In the genomic region with DNA sequence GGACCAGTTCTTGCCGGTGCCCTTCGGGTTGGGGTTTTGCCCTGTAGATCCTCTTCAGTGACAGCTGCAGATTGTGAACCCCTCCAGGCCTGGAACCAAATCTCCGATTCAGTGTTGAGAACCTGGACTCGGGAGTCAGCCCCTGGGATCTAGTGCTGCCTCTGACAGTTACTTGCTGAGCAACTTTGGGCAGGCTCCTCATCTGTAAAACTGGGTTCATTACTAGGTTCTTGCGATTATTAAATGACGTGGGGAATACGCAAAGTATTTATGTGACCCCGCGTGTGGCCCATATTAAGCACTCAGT, we compare ENCODE assay signal across 10 cellular contexts. TPM values are rescaled to one million over a fixed set of nuclear protein-coding genes. Genes with fewer than 3 reads are reported as not detected.
DNase-seq lines count a peak whose midpoint lies in the region; ATAC-seq, FAIRE-seq and TF ChIP-seq lines count a peak whose summit lies in the region.
"Had no signal": no experiment of that assay in that cellular context is flagged by ENCODE, and none has a peak within 500 bp of the region (broad histone marks: within the 10 kb centered on the region; RNA-seq: fewer than 3 reads in every experiment).

No MANE protein-coding gene starts in this region.

- POLR2A ChIA-PET in CD4-positive, alpha-beta T cell (lab: Charles Lee), result interaction anchor here (0.6 to 4.8 kb wide), 15 partner anchors 11 to 413 kb away, joined by 3 to 99 read pairs (median 7); no protein-coding TSS in a partner anchor
- POLR2A ChIA-PET in H1 (lab: Charles Lee; ENCODE audit: partially characterized antibody), result interaction anchor here (0.7 to 3.1 kb wide), 30 partner anchors 8 to 367 kb away, joined by 3 to 22 read pairs (median 4); no protein-coding TSS in a partner anchor

- H3K27ac ChIP-seq in CD4-positive, alpha-beta T cell (ENCODE audit: low read depth, low read length), result no peak overlapping the region
- H3K27ac ChIP-seq in H1 (ENCODE audit: low read depth, low read length), result peak overlapping the region; percentile 99
- H3K27ac ChIP-seq: brain microvascular endothelial cell had no signal

- H3K9me3 Mint-ChIP-seq in CD4-positive, alpha-beta T cell, result no peaks in the 10 kb centered on the region

- H3K4me3 ChIP-seq in H1 (ENCODE audit: extremely low read depth in 1 of 4, insufficient read depth in 2 of 4, low read depth in 3 of 4, low read length in 4 of 4) (no peak overlapping the region; a peak in 1 of 8 replicates), neuron (ENCODE audit: low read length) (no peak overlapping the region)

- WGBS in H1 (ENCODE audit: extremely low coverage in 1 of 2, insufficient coverage in 1 of 2, insufficient read length in 1 of 2, insufficient replicate concordance in 2 of 2, low coverage in 1 of 2, low lambda C conversion rate in 2 of 2, missing lambda C conversion rate in 1 of 2), 2 experiments, result 5% methylated on average over 9 of the region's 9 CpGs; no CpG with 5 or more reads in 1 of the 2 experiments

- no peak overlapping the region for H3K27ac Mint-ChIP-seq in CD4-positive, alpha-beta T cell

- H2BK20ac ChIP-seq in H1 (ENCODE audit: low read length), result no peak overlapping the region

- no peak overlapping the region for H3K4me3 Mint-ChIP-seq in CD4-positive, alpha-beta T cell

- H3K14ac ChIP-seq in H1 (ENCODE audit: insufficient read length), result no peak overlapping the region

- H3K27me3 ChIP-seq in CD4-positive, alpha-beta T cell (ENCODE audit: control insufficient read depth, insufficient read depth, low read length), result no peaks in the 10 kb centered on the region
- H3K27me3 ChIP-seq in H1 (replicated peaks in 1 of 4; ENCODE audit: control insufficient read depth in 3 of 4, extremely low read depth in 1 of 4, insufficient read depth in 3 of 4, low read length in 3 of 4), result no peaks in the 10 kb centered on the region
- H3K27me3 ChIP-seq in neuron (ENCODE audit: insufficient read depth, low read length), result no peaks in the 10 kb centered on the region
- H3K27me3 ChIP-seq: brain microvascular endothelial cell had no signal

- peak overlapping the region in 2 of 4 experiments; percentile 89 to 99; a peak in 6 of 7 replicates for H3K9ac ChIP-seq in H1 (replicated peaks in 1 of 4; ENCODE audit: extremely low read depth in 1 of 4, low read depth in 3 of 4, low read length in 3 of 4)

- no peak for DNase-seq in CD4-positive, alpha-beta T cell
- no peak for DNase-seq in H1 (ENCODE audit: low read depth in 1 of 2, low spot score in 2 of 2)
- no peak for DNase-seq in SHP77 treated with DMSO at 0.1 percent for 48 hours (lab: John Stamatoyannopoulos, UW)
- no peak for DNase-seq in NCI-H2029 treated with DMSO at 0.1 percent for 48 hours (lab: John Stamatoyannopoulos, UW)
- DNase-seq in SKM-1 (lab: John Stamatoyannopoulos, UW; ENCODE audit: unreplicated experiment), result no peak

- H3K79me1 ChIP-seq in H1 (ENCODE audit: low read depth, low read length), result no peaks in the 10 kb centered on the region

- H4K20me1 ChIP-seq in H1 (replicated peaks in 1 of 2; ENCODE audit: control insufficient read depth in 1 of 2, insufficient read depth in 2 of 2, low read length in 2 of 2), result peaks cover 0 to 2% of the 10 kb centered on the region in 2 experiments

- no peak overlapping the region; a peak in 1 of 4 replicates for H3K4me2 ChIP-seq in H1 (ENCODE audit: insufficient read depth in 1 of 2, low read depth in 2 of 2, low read length in 2 of 2)

- ATAC-seq in CD4-positive, alpha-beta T cell (ENCODE audit: poor library complexity), result peak; percentile 19
- ATAC-seq in HG03457 (IDR thresholded peaks at IDR 0.05; ENCODE audit: unreplicated experiment) (peak; percentile 15), GM18519 (IDR thresholded peaks at IDR 0.05; ENCODE audit: low FRiP score, unreplicated experiment) (no peak)

- H3K56ac ChIP-seq in H1 (replicated peaks; ENCODE audit: insufficient read length, low read depth, low read length), result peak overlapping the region; percentile 87

- peaks cover 3 to 33% of the 10 kb centered on the region in 2 experiments; a peak in 3 of 4 replicates for H3K79me2 ChIP-seq in H1 (ENCODE audit: control insufficient read depth in 1 of 2, insufficient read depth in 2 of 2, low read length in 2 of 2)

- no peak overlapping the region for H2AFZ ChIP-seq in H1 (ENCODE audit: low read length)
- peak overlapping the region; percentile 52 for H2AFZ ChIP-seq in neuron (ENCODE audit: low read depth, low read length)

- no peak for FAIRE-seq in H1 (lab: Jason Lieb, UNC)
- FAIRE-seq: small intestine had no signal

- peak overlapping the region; percentile 100 for H2BK5ac ChIP-seq in H1 (ENCODE audit: low read depth, low read length)

- peak overlapping the region; percentile 71 for H3K4ac ChIP-seq in H1 (replicated peaks; ENCODE audit: insufficient read length, low read depth, low read length)

- H3K9me3 ChIP-seq in CD4-positive, alpha-beta T cell (ENCODE audit: control insufficient read depth, low read length), result no peaks in the 10 kb centered on the region
- H3K9me3 ChIP-seq in H1 (ENCODE audit: insufficient read depth in 2 of 2, low read depth in 1 of 2, low read length in 1 of 2) (no peaks in the 10 kb centered on the region), neuron (ENCODE audit: low read length) (no peaks in the 10 kb centered on the region)

- H3K18ac ChIP-seq in H1 (ENCODE audit: extremely low read depth, low read length), result peak overlapping the region; percentile 75; the same call in 1 of the 2 replicates

- CTCF ChIA-PET in CD4-positive, alpha-beta T cell (lab: Charles Lee), result interaction anchor here (1.2 to 1.6 kb wide), 2 partner anchors 13 to 23 kb away, joined by 4 to 8 read pairs; no protein-coding TSS in a partner anchor
- CTCF ChIA-PET in H1 (lab: Charles Lee; ENCODE audit: partially characterized antibody), result interaction anchor here (0.9 kb wide), 1 partner anchor 140 kb away, joined by 6 read pairs; no protein-coding TSS in a partner anchor

- no peak for TF ChIP-seq CTCF in CD4-positive, alpha-beta T cell (IDR thresholded peaks at IDR 0.05)
- TF ChIP-seq CTCF in H1 (IDR thresholded peaks at IDR 0.05; ENCODE audit: control extremely low read depth in 1 of 3, insufficient read depth in 1 of 3, low read depth in 1 of 3, low read length in 3 of 3), result no peak

- TF ChIP-seq RAD21 in H1 (IDR thresholded peaks at IDR 0.05 in 1 of 2, conservative IDR thresholded peaks at IDR 0.05 in 1 of 2; ENCODE audit: low read depth in 2 of 2, low read length in 2 of 2), result no peak

- TF ChIP-seq POLR2A in H1 (IDR thresholded peaks at IDR 0.05; ENCODE audit: control extremely low read depth in 1 of 2, low read depth in 2 of 2, low read length in 2 of 2), result no peak

- H4K8ac ChIP-seq in H1 (ENCODE audit: extremely low read depth, insufficient read depth, low read length), result peak overlapping the region; percentile 100; the same call in 1 of the 2 replicates

- H3K4me1 Mint-ChIP-seq in CD4-positive, alpha-beta T cell (ENCODE audit: low read depth), result peaks cover 37% of the 10 kb centered on the region

- H2BK12ac ChIP-seq in H1 (ENCODE audit: low read depth, low read length), result no peak overlapping the region

- H3K23me2 ChIP-seq in H1 (ENCODE audit: low read depth, low read length), result peaks cover 10% of the 10 kb centered on the region

- no peak overlapping the region for H2BK15ac ChIP-seq in H1 (ENCODE audit: low read length)

- H3K36me3 ChIP-seq in H1 (ENCODE audit: control insufficient read depth in 2 of 4, insufficient read depth in 4 of 4, low read length in 3 of 4), result peaks cover 0 to under 1% (median 0%) of the 10 kb centered on the region in 4 experiments; a peak in 1 of 8 replicates
- peaks cover 6% of the 10 kb centered on the region for H3K36me3 ChIP-seq in neuron (ENCODE audit: insufficient read depth, low read length)
- H3K36me3 ChIP-seq: brain microvascular endothelial cell had no signal

- H3K23ac ChIP-seq in H1 (ENCODE audit: insufficient read length), result no peak overlapping the region

- H2AK5ac ChIP-seq in H1 (ENCODE audit: low read depth, low read length), result no peak overlapping the region

- no peaks in the 10 kb centered on the region for H3K27me3 Mint-ChIP-seq in CD4-positive, alpha-beta T cell

- peak overlapping the region; percentile 89 for H4K91ac ChIP-seq in H1 (replicated peaks; ENCODE audit: insufficient read length, low read length)

- H3K36me3 Mint-ChIP-seq in CD4-positive, alpha-beta T cell (ENCODE audit: low read depth), result peaks cover 10% of the 10 kb centered on the region

- intact Hi-C loops in CD4-positive, alpha-beta T cell (cut with DNase I, micrococcal nuclease), result loop anchor here (1.0 to 10.0 kb wide), 6 partner anchors 139 to 561 kb away; partner anchors contain the start of gene FANCC (in 1 of the 2)

- H3K4me1 ChIP-seq in H1 (replicated peaks in 1 of 4; ENCODE audit: control insufficient read depth in 3 of 4, insufficient read depth in 4 of 4, low read length in 3 of 4) (peaks cover 0 to 4% (median 0%) of the 10 kb centered on the region in 4 experiments; a peak in 3 of 7 replicates), neuron (ENCODE audit: insufficient read depth, low read length) (peaks cover 22% of the 10 kb centered on the region)

- H2BK120ac ChIP-seq in H1 (replicated peaks; ENCODE audit: low read depth, low read length), result no peak overlapping the region

- H4K5ac ChIP-seq in H1 (ENCODE audit: insufficient read length, low read depth, low read length), result peak overlapping the region; percentile 80

- no peak for TF ChIP-seq EP300 in H1 (IDR thresholded peaks at IDR 0.05; ENCODE audit: borderline replicate concordance in 1 of 2, low read depth in 2 of 2, low read length in 2 of 2)

TF ChIP-seq in H1, 55 proteins besides CTCF, POLR2A, EP300 and RAD21:
- TF ChIP-seq SIN3A (conservative IDR thresholded peaks at IDR 0.05 in 1 of 2, IDR thresholded peaks at IDR 0.05 in 1 of 2; ENCODE audit: low read depth in 1 of 2, low read length in 2 of 2) (peak; percentile 34 to 90; a peak in 1 of 4 replicates), TEAD4 (IDR thresholded peaks at IDR 0.05; ENCODE audit: low read depth, low read length) (no peak)
TF ChIP-seq in H1: peak in this region for 1.

RNA-seq across cellular contexts. Expression of gene ERCC6L2, which starts 0.6 kb away (rescaled TPM):
- total RNA-seq in CD4-positive, alpha-beta T cell, result 10 to 100 TPM; 30.8 to 31.3 TPM
- 47.7 and 50.0 TPM in 2 replicates for total RNA-seq in H1 (2021; fragmentation: NEBNext Ultra II Directional; extraction: Animal tissue kit (Norgen Biotek cat#: 25700))
- polyA plus RNA-seq in H1 (2011; rRNA removed), result 7.7 and 9.8 TPM in 2 replicates
- polyA plus RNA-seq in H1 (2011; cell fraction: cytosol; rRNA removed), result 15.6 TPM
- 19.6 TPM for polyA plus RNA-seq in H1 (2011; cell fraction: nucleus; rRNA removed)
- 17.6 to 23.3 TPM (median 19.1 TPM) in 4 replicates for polyA plus RNA-seq in H1 (2012, experiment 1 of 2)
- 0.79 TPM for polyA plus RNA-seq in H1 (2012, experiment 2 of 2)
- 26.1 TPM for polyA plus RNA-seq in H1 (2013, experiment 1 of 2)
- 23.9 TPM for polyA plus RNA-seq in H1 (2013, experiment 2 of 2)
- 64.8 and 90.1 TPM in 2 replicates for polyA minus RNA-seq in H1 (2011; rRNA and poly(A)+ RNA removed)
- polyA minus RNA-seq in H1 (2011; cell fraction: cytosol; rRNA and poly(A)+ RNA removed), result 35.2 TPM
- 140 TPM for polyA minus RNA-seq in H1 (2011; cell fraction: nucleus; rRNA and poly(A)+ RNA removed)
